In genomic region chr21:14591882-14592281, GRCh38 we compare ENCODE assay signal across 8 cellular contexts. TPM values are rescaled to one million over a fixed set of nuclear protein-coding genes. Genes with fewer than 3 reads are reported as not detected.
DNase-seq lines count a peak whose midpoint lies in the region; ATAC-seq, FAIRE-seq and TF ChIP-seq lines count a peak whose summit lies in the region.
"Had no signal": no experiment of that assay in that cellular context is flagged by ENCODE, and none has a peak within 500 bp of the region (broad histone marks: within the 10 kb centered on the region; RNA-seq: fewer than 3 reads in every experiment).

No MANE protein-coding gene starts in this region.

- ATAC-seq in GM21619 (IDR thresholded peaks at IDR 0.05; ENCODE audit: unreplicated experiment): peak; percentile 54

- DNase-seq in OCI-M1 (lab: John Stamatoyannopoulos, UW): peak; percentile 53
- peak; percentile 85 for DNase-seq in fibroblast of pulmonary artery (ENCODE audit: low read depth)
- DNase-seq in small intestine: peak; percentile 48
- DNase-seq in PC-9: no peak
- DNase-seq in DMS153 (lab: John Stamatoyannopoulos, UW): no peak
- no peak for DNase-seq in HPDE6-E6E7 (ENCODE audit: extremely low spot score)
- DNase-seq: NCI-H1105 treated with DMSO at 0.1 percent for 48 hours had no signal

- no peaks in the 10 kb centered on the region for H3K79me2 ChIP-seq in PC-9 (ENCODE audit: low read depth)

- H3K4me1 ChIP-seq in small intestine (ENCODE audit: control insufficient read depth in 2 of 2, insufficient read depth in 1 of 2, low read depth in 1 of 2, low read length in 1 of 2) (no peaks in the 10 kb centered on the region), PC-9 (replicated peaks; ENCODE audit: insufficient read depth) (no peaks in the 10 kb centered on the region)

- FAIRE-seq in small intestine (lab: Jason Lieb, UNC): no peak

- no peaks in the 10 kb centered on the region for H3K9me2 ChIP-seq in PC-9 (ENCODE audit: insufficient read depth)

- BruUV-seq in PC-9 (replicated peaks; lab: Mats Ljungman, UMichigan): no TSS peak

- POLR2A ChIA-PET in PC-9 (lab: Charles Lee; ENCODE audit: unreplicated experiment): no interaction called here

- CTCF ChIA-PET in PC-9 (lab: Charles Lee): no interaction called here

- TF ChIP-seq CTCF in fibroblast of pulmonary artery (IDR thresholded peaks at IDR 0.05; ENCODE audit: low read length, missing control alignments) (no peak), PC-9 (conservative IDR thresholded peaks at IDR 0.05) (no peak)

- no peak overlapping the region for H3K4me3 ChIP-seq in fibroblast of pulmonary artery (replicated peaks; ENCODE audit: low read depth, low read length)
- H3K4me3 ChIP-seq in small intestine (ENCODE audit: low read depth in 1 of 2, low read length in 2 of 2): no peak overlapping the region
- H3K4me3 ChIP-seq in PC-9: no peak overlapping the region

- H3K36me3 ChIP-seq in small intestine (ENCODE audit: control insufficient read depth in 2 of 2, insufficient read depth in 2 of 2, low read length in 2 of 2): no peaks in the 10 kb centered on the region
- H3K36me3 ChIP-seq in PC-9 (ENCODE audit: low read depth): no peaks in the 10 kb centered on the region

- intact Hi-C loops in PC-9 (cut with micrococcal nuclease; ENCODE audit: unreplicated experiment): no loop called here

- H3F3A ChIP-seq in PC-9 (ENCODE audit: insufficient read depth, low read depth): no peaks in the 10 kb centered on the region

- H3K9me3 ChIP-seq in small intestine (ENCODE audit: control insufficient read depth, low read depth) (no peaks in the 10 kb centered on the region), PC-9 (ENCODE audit: insufficient read depth, low read depth) (no peaks in the 10 kb centered on the region)

- H4K20me1 ChIP-seq in PC-9 (ENCODE audit: insufficient read depth): no peaks in the 10 kb centered on the region

- H3K4me2 ChIP-seq in PC-9: no peak overlapping the region

- 64 to 85% (median 76%) methylated on average over 2 of the region's 2 CpGs for WGBS in small intestine, 3 donors

- no peak overlapping the region for H2AFZ ChIP-seq in PC-9

- H3K27ac ChIP-seq in small intestine (ENCODE audit: low read depth in 1 of 2, low read length in 1 of 2) (peak overlapping the region; percentile 55 to 74), PC-9 (no peak overlapping the region)

- H3K27me3 ChIP-seq in small intestine (ENCODE audit: control insufficient read depth in 2 of 2, insufficient read depth in 2 of 2, low read length in 2 of 2) (no peaks in the 10 kb centered on the region), PC-9 (ENCODE audit: insufficient read depth, low read depth) (no peaks in the 10 kb centered on the region)

RNA-seq across cellular contexts. Expression of gene SAMSN1, which starts 45.8 kb away (rescaled TPM):
- 10 to 100 TPM in 1 of 3 donors, 1 to 10 TPM in 2; 3.1 to 11.9 (median 7.0) TPM for polyA plus RNA-seq in small intestine
- 0.41 TPM in 1 of 2 replicates, not detected in the other for total RNA-seq in PC-9 (2021)

Comparison
In these comparisons a context has a peak if more than half of its experiments do, and no peak if none do; other contexts are left out.
1. DNase-seq: peak in OCI-M1 (single experiment), fibroblast of pulmonary artery (single experiment) and small intestine (single experiment); none in PC-9 (0 of 2), DMS153 (single experiment) and HPDE6-E6E7 (single experiment).